2 cellular contexts compared by ENCODE assay signal in genomic region chr20:43462369-43463132, GRCh38.
TF ChIP-seq lines count a peak whose summit lies in the region.

No MANE protein-coding gene starts in this region.

TF ChIP-seq in IMR-90, 13 proteins besides CTCF, POLR2A, EP300 and RAD21:
- TF ChIP-seq MAFK (IDR thresholded peaks at IDR 0.05; ENCODE audit: low read depth, low read length) (peak; percentile 97), RFX5 (IDR thresholded peaks at IDR 0.05; ENCODE audit: low read depth, low read length) (no peak), BHLHE40 (IDR thresholded peaks at IDR 0.05; ENCODE audit: low read depth, low read length) (no peak), CEBPB (IDR thresholded peaks at IDR 0.05; ENCODE audit: low read depth, low read length) (no peak), NFE2L2 (IDR thresholded peaks at IDR 0.05; ENCODE audit: low read depth, low read length) (no peak), FOS (IDR thresholded peaks at IDR 0.05; ENCODE audit: low read depth, low read length) (no peak), SMC3 (IDR thresholded peaks at IDR 0.05; ENCODE audit: low read depth, low read length) (no peak), CHD1 (IDR thresholded peaks at IDR 0.05; ENCODE audit: low read depth, low read length) (no peak)

TF ChIP-seq in K562, 482 proteins besides CTCF, POLR2A, EP300 and RAD21 (continues in another document):
- TF ChIP-seq FOXP4 (CRISPR knock-in tag; IDR thresholded peaks at IDR 0.05; ENCODE audit: borderline replicate concordance) (no peak), ZNF512 (tag; IDR thresholded peaks at IDR 0.05) (no peak), ZNF41 (CRISPR knock-in tag; conservative IDR thresholded peaks at IDR 0.05) (no peak), MAFK (IDR thresholded peaks at IDR 0.05; ENCODE audit: low read length) (peak; percentile 88), ETV6 (IDR thresholded peaks at IDR 0.05; ENCODE audit: borderline replicate concordance in 1 of 2, low read depth in 2 of 2, low read length in 1 of 2) (no peak), ETV6 (CRISPR knock-in tag; IDR thresholded peaks at IDR 0.05; ENCODE audit: borderline replicate concordance) (no peak), ZNF311 (CRISPR knock-in tag; IDR thresholded peaks at IDR 0.05) (no peak), FOXJ2 (tag; IDR thresholded peaks at IDR 0.05) (no peak), MXI1 (IDR thresholded peaks at IDR 0.05; ENCODE audit: low read depth, low read length) (no peak), ELF2 (CRISPR knock-in tag; IDR thresholded peaks at IDR 0.05) (no peak), PHF8 (IDR thresholded peaks at IDR 0.05; ENCODE audit: borderline replicate concordance, low read length) (no peak), ZFP1 (CRISPR knock-in tag; IDR thresholded peaks at IDR 0.05) (no peak), ARHGAP35 (IDR thresholded peaks at IDR 0.05; ENCODE audit: partially characterized antibody) (no peak), ZFP91 (CRISPR knock-in tag; IDR thresholded peaks at IDR 0.05) (no peak), TRIM24 (IDR thresholded peaks at IDR 0.05) (no peak), ZNF395 (CRISPR knock-in tag; IDR thresholded peaks at IDR 0.05) (no peak), ZKSCAN8 (CRISPR knock-in tag; IDR thresholded peaks at IDR 0.05) (no peak), HMBOX1 (IDR thresholded peaks at IDR 0.05) (no peak), ZBED1 (IDR thresholded peaks at IDR 0.05) (no peak), ZNF507 (tag; conservative IDR thresholded peaks at IDR 0.05) (no peak), CSDE1 (IDR thresholded peaks at IDR 0.05) (no peak), ZBTB8A (IDR thresholded peaks at IDR 0.05; ENCODE audit: partially characterized antibody) (no peak), GATAD2B (IDR thresholded peaks at IDR 0.05; ENCODE audit: borderline replicate concordance) (no peak), C11orf30 (IDR thresholded peaks at IDR 0.05; ENCODE audit: low read depth) (peak; percentile 83), MYBL2 (IDR thresholded peaks at IDR 0.05; ENCODE audit: low read depth) (no peak), MYBL2 (CRISPR knock-in tag; IDR thresholded peaks at IDR 0.05; ENCODE audit: borderline replicate concordance) (no peak), ZBTB5 (IDR thresholded peaks at IDR 0.05) (no peak), ZBTB12 (CRISPR knock-in tag; IDR thresholded peaks at IDR 0.05) (no peak), DDX20 (tag; IDR thresholded peaks at IDR 0.05; ENCODE audit: low read depth) (no peak), HDAC3 (IDR thresholded peaks at IDR 0.05; ENCODE audit: borderline replicate concordance, partially characterized antibody) (no peak), NELFE (IDR thresholded peaks at IDR 0.05; ENCODE audit: insufficient read depth, insufficient read length) (no peak), CBFB (CRISPR knock-in tag; IDR thresholded peaks at IDR 0.05) (no peak), BRCA1 (IDR thresholded peaks at IDR 0.05) (no peak), BRCA1 (CRISPR knock-in tag; IDR thresholded peaks at IDR 0.05) (no peak), GATA2 (CRISPR knock-in tag; IDR thresholded peaks at IDR 0.05) (no peak), KLF6 (CRISPR knock-in tag; IDR thresholded peaks at IDR 0.05; ENCODE audit: borderline replicate concordance) (no peak), GABPA (tag; conservative IDR thresholded peaks at IDR 0.05; ENCODE audit: low read depth) (no peak), TCF7 (IDR thresholded peaks at IDR 0.05; ENCODE audit: borderline replicate concordance) (no peak), MAFF (IDR thresholded peaks at IDR 0.05; ENCODE audit: low read length) (peak; percentile 88), MLX (CRISPR knock-in tag; conservative IDR thresholded peaks at IDR 0.05) (no peak), TEAD4 (IDR thresholded peaks at IDR 0.05; ENCODE audit: low read length) (no peak), TEAD4 (CRISPR knock-in tag; IDR thresholded peaks at IDR 0.05; ENCODE audit: borderline replicate concordance) (no peak), ZNF354B (CRISPR knock-in tag; IDR thresholded peaks at IDR 0.05) (no peak), ZNF316 (IDR thresholded peaks at IDR 0.05) (peak; percentile 92), ZNF75A (CRISPR knock-in tag; IDR thresholded peaks at IDR 0.05) (no peak), FOXO4 (CRISPR knock-in tag; IDR thresholded peaks at IDR 0.05) (no peak), ZNF124 (CRISPR knock-in tag; IDR thresholded peaks at IDR 0.05) (no peak), HEY1 (CRISPR knock-in tag; IDR thresholded peaks at IDR 0.05; ENCODE audit: borderline replicate concordance) (no peak), TAF15 (IDR thresholded peaks at IDR 0.05; ENCODE audit: low read depth, low read length) (no peak), ZBTB33 (CRISPR knock-in tag; IDR thresholded peaks at IDR 0.05) (no peak), RBFOX2 (IDR thresholded peaks at IDR 0.05; ENCODE audit: low read depth, low read length) (0 out of 2 replicates have a peak, but pooled peaks have one; percentile 47), SRSF7 (optimal IDR thresholded peaks at IDR 0.05; ENCODE audit: low read depth, low read length) (no peak), POU5F1 (IDR thresholded peaks at IDR 0.05; ENCODE audit: borderline replicate concordance, low read depth, low read length, partially characterized antibody) (no peak), TCFL5 (CRISPR knock-in tag; conservative IDR thresholded peaks at IDR 0.05) (no peak), MAFG (tag; conservative IDR thresholded peaks at IDR 0.05) (peak; percentile 85)
